ENCODE assay signal across 14 cellular contexts in the genomic region with DNA sequence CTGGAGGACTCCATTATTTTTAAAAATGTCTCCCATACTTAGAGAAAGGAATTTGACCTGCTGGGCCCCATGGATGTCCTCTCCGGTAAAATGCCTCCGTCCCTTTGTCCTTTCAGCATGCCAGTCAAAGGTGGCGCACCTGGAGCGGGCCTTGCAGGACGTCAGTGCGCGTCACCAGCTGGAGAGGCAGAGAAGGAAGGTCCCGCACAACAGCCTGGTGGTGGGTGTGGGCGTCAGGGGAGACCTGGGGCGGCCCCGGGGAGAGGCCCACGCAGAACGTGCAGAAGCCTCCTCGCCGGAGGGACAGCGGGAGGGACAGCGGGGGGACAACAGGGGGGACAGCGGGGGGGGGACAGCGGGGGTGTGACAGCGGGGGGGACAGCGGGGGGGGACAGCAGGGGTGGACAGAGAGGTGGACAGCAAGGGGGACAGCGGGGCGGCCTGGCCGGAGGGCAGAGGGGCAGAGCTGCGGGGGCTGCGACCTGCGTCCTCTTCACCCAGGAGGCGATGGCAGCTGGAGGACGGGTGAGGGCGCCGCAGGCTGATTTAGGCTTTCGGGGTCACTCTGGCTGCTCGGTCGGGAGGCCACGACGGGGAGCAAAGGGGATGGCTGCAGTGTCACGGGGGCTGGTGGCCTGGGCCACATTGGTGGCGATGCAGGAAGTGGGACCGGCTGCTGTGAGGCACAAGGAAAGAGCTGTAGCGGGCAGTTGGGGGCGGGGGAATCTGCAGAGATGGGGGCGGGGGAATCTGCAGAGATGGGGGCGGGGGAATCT. TPM values are rescaled to one million over a fixed set of nuclear protein-coding genes. Genes with fewer than 3 reads are reported as not detected.
DNase-seq lines count a peak whose midpoint lies in the region; ATAC-seq and TF ChIP-seq lines count a peak whose summit lies in the region.
"Had no signal": no experiment of that assay in that cellular context is flagged by ENCODE, and none has a peak within 500 bp of the region (broad histone marks: within the 10 kb centered on the region; RNA-seq: fewer than 3 reads in every experiment).

No MANE protein-coding gene starts in this region.

- TF ChIP-seq CTCF in WTC11 (IDR thresholded peaks at IDR 0.05), result no peak
- no peak for TF ChIP-seq CTCF in lower leg skin (IDR thresholded peaks at IDR 0.05)
- no peak for TF ChIP-seq CTCF in vagina (IDR thresholded peaks at IDR 0.05)
- TF ChIP-seq CTCF in GM13976 (IDR thresholded peaks at IDR 0.05; ENCODE audit: borderline replicate concordance, control extremely low read depth, extremely low read depth, insufficient read depth, missing control alignments), result no peak

- WGBS in lower leg skin, 2 donors, result 71 to 86% methylated on average over 33 to 39 of the region's 43 CpGs

- peak overlapping the region; percentile 67 for H3K27ac Mint-ChIP-seq in activated CD4-positive, alpha-beta T cell treated with anti-CD3 and anti-CD28 coated beads, Interleukin-2, amount 10 ng/mL, durations not matched to agents 24 days and 14 days
- no peak overlapping the region for H3K27ac Mint-ChIP-seq in WTC11
- H3K27ac Mint-ChIP-seq: activated naive CD8-positive, alpha-beta T cell treated with anti-CD3 and anti-CD28 coated beads, Interleukin-2, amount 10 ng/mL, durations not matched to agents 7 days and 5 days had no signal

- H3K4me3 Mint-ChIP-seq in activated CD4-positive, alpha-beta T cell treated with anti-CD3 and anti-CD28 coated beads, Interleukin-2, amount 10 ng/mL, durations not matched to agents 24 days and 14 days, result peak overlapping the region; percentile 40
- H3K4me3 Mint-ChIP-seq in WTC11, result peak overlapping the region; percentile 47
- H3K4me3 Mint-ChIP-seq: activated naive CD8-positive, alpha-beta T cell treated with anti-CD3 and anti-CD28 coated beads, Interleukin-2, amount 10 ng/mL, durations not matched to agents 7 days and 5 days had no signal

- H3K27me3 ChIP-seq in vagina, result no peaks in the 10 kb centered on the region

- DNase-seq in activated CD4-positive, alpha-beta T cell treated with anti-CD3 and anti-CD28 coated beads, Interleukin-2, amount 10 ng/mL, durations not matched to agents 24 days and 14 days, result peak; percentile 58
- DNase-seq in activated CD4-positive, alpha-beta T cell treated with anti-CD3 and anti-CD28 coated beads for 48 hours, result no peak
- DNase-seq in WTC11 (ENCODE audit: low spot score), result peak; percentile 60
- DNase-seq in lower leg skin (ENCODE audit: low spot score in 2 of 2), result peak; percentile 10 to 82
- peak; percentile 69 to 72 for DNase-seq in vagina (ENCODE audit: extremely low spot score in 2 of 2)
- DNase-seq in GM13976 (ENCODE audit: low spot score), result no peak
- DNase-seq in NCI-H2196 (lab: John Stamatoyannopoulos, UW; ENCODE audit: unreplicated experiment), result no peak
- DNase-seq: ACHN; activated naive CD8-positive, alpha-beta T cell treated with anti-CD3 and anti-CD28 coated beads, Interleukin-2, amount 10 ng/mL, durations not matched to agents 7 days and 5 days; central memory CD4-positive, alpha-beta T cell; NCI-H1105; small intestine had no signal

- H3K27me3 Mint-ChIP-seq in activated CD4-positive, alpha-beta T cell treated with anti-CD3 and anti-CD28 coated beads, Interleukin-2, amount 10 ng/mL, durations not matched to agents 24 days and 14 days, result no peaks in the 10 kb centered on the region
- H3K27me3 Mint-ChIP-seq in WTC11 (ENCODE audit: low read depth), result no peaks in the 10 kb centered on the region
- H3K27me3 Mint-ChIP-seq: activated naive CD8-positive, alpha-beta T cell treated with anti-CD3 and anti-CD28 coated beads, Interleukin-2, amount 10 ng/mL, durations not matched to agents 7 days and 5 days had no signal

- H3K4me3 ChIP-seq in lower leg skin (ENCODE audit: low read depth, poor library complexity, severe bottlenecking), result no peak overlapping the region
- H3K4me3 ChIP-seq in vagina, result no peak overlapping the region

- TF ChIP-seq POLR2A in lower leg skin (IDR thresholded peaks at IDR 0.05), result no peak
- TF ChIP-seq POLR2A in vagina (IDR thresholded peaks at IDR 0.05), result no peak

- no peak overlapping the region for H3K27ac ChIP-seq in vagina

- CTCF ChIA-PET in WTC11 (lab: Charles Lee), result interaction anchor here (0.6 to 1.5 kb wide), 10 partner anchors 28 to 137 kb away, joined by 3 to 6 read pairs (median 4); no protein-coding TSS in a partner anchor

- in situ Hi-C loops in GM13976 (cut with MboI; ENCODE audit: low sequenced_read_pairs, unreplicated experiment), result no loop called here

- H3K9me3 Mint-ChIP-seq in activated CD4-positive, alpha-beta T cell treated with anti-CD3 and anti-CD28 coated beads, Interleukin-2, amount 10 ng/mL, durations not matched to agents 24 days and 14 days, result no peaks in the 10 kb centered on the region
- H3K9me3 Mint-ChIP-seq in WTC11, result peaks cover 10% of the 10 kb centered on the region
- H3K9me3 Mint-ChIP-seq: activated naive CD8-positive, alpha-beta T cell treated with anti-CD3 and anti-CD28 coated beads, Interleukin-2, amount 10 ng/mL, durations not matched to agents 7 days and 5 days had no signal

- intact Hi-C loops in activated CD4-positive, alpha-beta T cell treated with anti-CD3 and anti-CD28 coated beads, Interleukin-2, amount 10 ng/mL, durations not matched to agents 24 days and 14 days (cut with micrococcal nuclease), result no loop called here
- intact Hi-C loops in lower leg skin (cut with DNase I; ENCODE audit: low total_unique reads) (no loop called here), vagina (cut with DNase I) (no loop called here)

- H3K36me3 ChIP-seq in vagina, result no peaks in the 10 kb centered on the region

- H3K4me1 ChIP-seq in vagina, result no peaks in the 10 kb centered on the region

- no peaks in the 10 kb centered on the region for H3K4me1 Mint-ChIP-seq in activated CD4-positive, alpha-beta T cell treated with anti-CD3 and anti-CD28 coated beads, Interleukin-2, amount 10 ng/mL, durations not matched to agents 24 days and 14 days
- H3K4me1 Mint-ChIP-seq in WTC11, result peaks cover 5% of the 10 kb centered on the region
- H3K4me1 Mint-ChIP-seq: activated naive CD8-positive, alpha-beta T cell treated with anti-CD3 and anti-CD28 coated beads, Interleukin-2, amount 10 ng/mL, durations not matched to agents 7 days and 5 days had no signal

- POLR2A ChIA-PET in WTC11 (lab: Charles Lee), result no interaction called here

- no peaks in the 10 kb centered on the region for H3K9me3 ChIP-seq in vagina

- ATAC-seq in WTC11, result peak; percentile 67
- ATAC-seq in GM19397 (IDR thresholded peaks at IDR 0.05; ENCODE audit: unreplicated experiment), result no peak

- H3K36me3 Mint-ChIP-seq in activated CD4-positive, alpha-beta T cell treated with anti-CD3 and anti-CD28 coated beads, Interleukin-2, amount 10 ng/mL, durations not matched to agents 24 days and 14 days (ENCODE audit: low read depth), result no peaks in the 10 kb centered on the region
- peaks cover 9% of the 10 kb centered on the region; the same call in 1 of the 2 replicates for H3K36me3 Mint-ChIP-seq in WTC11
- H3K36me3 Mint-ChIP-seq: activated naive CD8-positive, alpha-beta T cell treated with anti-CD3 and anti-CD28 coated beads, Interleukin-2, amount 10 ng/mL, durations not matched to agents 7 days and 5 days had no signal

TF ChIP-seq in WTC11, 78 proteins besides CTCF, POLR2A, EP300 and RAD21 (continues in another document):
- TF ChIP-seq MYBL2 (CRISPR knock-in tag; IDR thresholded peaks at IDR 0.05) (no peak), ATF1 (CRISPR knock-in tag; IDR thresholded peaks at IDR 0.05) (no peak), ZNF121 (CRISPR knock-in tag; IDR thresholded peaks at IDR 0.05) (peak; percentile 55; the same call in 1 of the 2 replicates)
- TF ChIP-seq, protein P1, sequence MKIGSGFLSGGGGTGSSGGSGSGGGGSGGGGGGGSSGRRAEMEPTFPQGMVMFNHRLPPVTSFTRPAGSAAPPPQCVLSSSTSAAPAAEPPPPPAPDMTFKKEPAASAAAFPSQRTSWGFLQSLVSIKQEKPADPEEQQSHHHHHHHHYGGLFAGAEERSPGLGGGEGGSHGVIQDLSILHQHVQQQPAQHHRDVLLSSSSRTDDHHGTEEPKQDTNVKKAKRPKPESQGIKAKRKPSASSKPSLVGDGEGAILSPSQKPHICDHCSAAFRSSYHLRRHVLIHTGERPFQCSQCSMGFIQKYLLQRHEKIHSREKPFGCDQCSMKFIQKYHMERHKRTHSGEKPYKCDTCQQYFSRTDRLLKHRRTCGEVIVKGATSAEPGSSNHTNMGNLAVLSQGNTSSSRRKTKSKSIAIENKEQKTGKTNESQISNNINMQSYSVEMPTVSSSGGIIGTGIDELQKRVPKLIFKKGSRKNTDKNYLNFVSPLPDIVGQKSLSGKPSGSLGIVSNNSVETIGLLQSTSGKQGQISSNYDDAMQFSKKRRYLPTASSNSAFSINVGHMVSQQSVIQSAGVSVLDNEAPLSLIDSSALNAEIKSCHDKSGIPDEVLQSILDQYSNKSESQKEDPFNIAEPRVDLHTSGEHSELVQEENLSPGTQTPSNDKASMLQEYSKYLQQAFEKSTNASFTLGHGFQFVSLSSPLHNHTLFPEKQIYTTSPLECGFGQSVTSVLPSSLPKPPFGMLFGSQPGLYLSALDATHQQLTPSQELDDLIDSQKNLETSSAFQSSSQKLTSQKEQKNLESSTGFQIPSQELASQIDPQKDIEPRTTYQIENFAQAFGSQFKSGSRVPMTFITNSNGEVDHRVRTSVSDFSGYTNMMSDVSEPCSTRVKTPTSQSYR (CRISPR knock-in tag; IDR thresholded peaks at IDR 0.05), result peak; percentile 30; the same call in 1 of the 2 replicates
- TF ChIP-seq, protein P2, sequence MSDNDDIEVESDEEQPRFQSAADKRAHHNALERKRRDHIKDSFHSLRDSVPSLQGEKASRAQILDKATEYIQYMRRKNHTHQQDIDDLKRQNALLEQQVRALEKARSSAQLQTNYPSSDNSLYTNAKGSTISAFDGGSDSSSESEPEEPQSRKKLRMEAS (CRISPR knock-in tag; IDR thresholded peaks at IDR 0.05), result no peak
- TF ChIP-seq, protein P3, sequence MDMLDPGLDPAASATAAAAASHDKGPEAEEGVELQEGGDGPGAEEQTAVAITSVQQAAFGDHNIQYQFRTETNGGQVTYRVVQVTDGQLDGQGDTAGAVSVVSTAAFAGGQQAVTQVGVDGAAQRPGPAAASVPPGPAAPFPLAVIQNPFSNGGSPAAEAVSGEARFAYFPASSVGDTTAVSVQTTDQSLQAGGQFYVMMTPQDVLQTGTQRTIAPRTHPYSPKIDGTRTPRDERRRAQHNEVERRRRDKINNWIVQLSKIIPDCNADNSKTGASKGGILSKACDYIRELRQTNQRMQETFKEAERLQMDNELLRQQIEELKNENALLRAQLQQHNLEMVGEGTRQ (CRISPR knock-in tag; IDR thresholded peaks at IDR 0.05), result peak; percentile 11; the same call in 1 of the 2 replicates

RNA-seq across cellular contexts. Expression of gene KIF25, which starts 0.9 kb away (rescaled TPM):
- not detected in 2 replicates for total RNA-seq in activated CD4-positive, alpha-beta T cell treated with anti-CD3 and anti-CD28 coated beads, Interleukin-2, amount 10 ng/mL, durations not matched to agents 24 days and 14 days
- 0.28 to 1.1 TPM (median 0.71 TPM) in 3 replicates for total RNA-seq in WTC11 (2021)
- under 1 TPM in 2 of 4 donors, not detected in 2; 0.29 to 0.86 TPM for total RNA-seq in lower leg skin
- not detected for total RNA-seq in vagina
- total RNA-seq: activated naive CD8-positive, alpha-beta T cell treated with anti-CD3 and anti-CD28 coated beads, Interleukin-2, amount 10 ng/mL, durations not matched to agents 7 days and 5 days; SK-MEL-5 had no signal

Comparison
In these comparisons a context has a peak if more than half of its experiments do, and no peak if none do; other contexts are left out.
1. DNase-seq: peak in activated CD4-positive, alpha-beta T cell treated with anti-CD3 and anti-CD28 coated beads, Interleukin-2, amount 10 ng/mL, durations not matched to agents 24 days and 14 days (single experiment), WTC11 (single experiment), lower leg skin (2 of 2) and vagina (2 of 2); none in activated CD4-positive, alpha-beta T cell treated with anti-CD3 and anti-CD28 coated beads for 48 hours (single experiment), GM13976 (single experiment) and NCI-H2196 (single experiment).